1 cellular context compared by ENCODE assay signal in the genomic region with DNA sequence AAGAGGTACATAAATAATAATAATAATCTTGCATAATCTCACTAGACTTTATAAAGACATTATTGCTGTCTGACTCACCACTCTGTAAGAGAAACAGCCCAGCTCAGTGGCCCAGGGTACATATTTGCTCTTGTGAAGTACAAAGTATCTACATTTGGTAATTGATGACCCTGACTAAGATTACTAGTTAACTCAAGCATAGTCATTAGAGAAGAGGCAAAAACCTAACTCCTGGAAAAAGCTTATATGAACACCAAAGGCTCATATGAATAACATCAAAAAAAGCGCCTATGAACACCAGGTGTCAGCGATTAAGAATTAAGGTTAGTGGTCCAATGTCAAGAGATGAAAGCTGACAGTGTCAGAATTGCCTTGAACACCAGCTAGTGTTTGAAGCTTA.
TF ChIP-seq lines count a peak whose summit lies in the region.

No MANE protein-coding gene starts in this region.

TF ChIP-seq in HepG2, 621 proteins besides CTCF, POLR2A, EP300 and RAD21 (continued from another document and continues in another):
- TF ChIP-seq, protein P1, sequence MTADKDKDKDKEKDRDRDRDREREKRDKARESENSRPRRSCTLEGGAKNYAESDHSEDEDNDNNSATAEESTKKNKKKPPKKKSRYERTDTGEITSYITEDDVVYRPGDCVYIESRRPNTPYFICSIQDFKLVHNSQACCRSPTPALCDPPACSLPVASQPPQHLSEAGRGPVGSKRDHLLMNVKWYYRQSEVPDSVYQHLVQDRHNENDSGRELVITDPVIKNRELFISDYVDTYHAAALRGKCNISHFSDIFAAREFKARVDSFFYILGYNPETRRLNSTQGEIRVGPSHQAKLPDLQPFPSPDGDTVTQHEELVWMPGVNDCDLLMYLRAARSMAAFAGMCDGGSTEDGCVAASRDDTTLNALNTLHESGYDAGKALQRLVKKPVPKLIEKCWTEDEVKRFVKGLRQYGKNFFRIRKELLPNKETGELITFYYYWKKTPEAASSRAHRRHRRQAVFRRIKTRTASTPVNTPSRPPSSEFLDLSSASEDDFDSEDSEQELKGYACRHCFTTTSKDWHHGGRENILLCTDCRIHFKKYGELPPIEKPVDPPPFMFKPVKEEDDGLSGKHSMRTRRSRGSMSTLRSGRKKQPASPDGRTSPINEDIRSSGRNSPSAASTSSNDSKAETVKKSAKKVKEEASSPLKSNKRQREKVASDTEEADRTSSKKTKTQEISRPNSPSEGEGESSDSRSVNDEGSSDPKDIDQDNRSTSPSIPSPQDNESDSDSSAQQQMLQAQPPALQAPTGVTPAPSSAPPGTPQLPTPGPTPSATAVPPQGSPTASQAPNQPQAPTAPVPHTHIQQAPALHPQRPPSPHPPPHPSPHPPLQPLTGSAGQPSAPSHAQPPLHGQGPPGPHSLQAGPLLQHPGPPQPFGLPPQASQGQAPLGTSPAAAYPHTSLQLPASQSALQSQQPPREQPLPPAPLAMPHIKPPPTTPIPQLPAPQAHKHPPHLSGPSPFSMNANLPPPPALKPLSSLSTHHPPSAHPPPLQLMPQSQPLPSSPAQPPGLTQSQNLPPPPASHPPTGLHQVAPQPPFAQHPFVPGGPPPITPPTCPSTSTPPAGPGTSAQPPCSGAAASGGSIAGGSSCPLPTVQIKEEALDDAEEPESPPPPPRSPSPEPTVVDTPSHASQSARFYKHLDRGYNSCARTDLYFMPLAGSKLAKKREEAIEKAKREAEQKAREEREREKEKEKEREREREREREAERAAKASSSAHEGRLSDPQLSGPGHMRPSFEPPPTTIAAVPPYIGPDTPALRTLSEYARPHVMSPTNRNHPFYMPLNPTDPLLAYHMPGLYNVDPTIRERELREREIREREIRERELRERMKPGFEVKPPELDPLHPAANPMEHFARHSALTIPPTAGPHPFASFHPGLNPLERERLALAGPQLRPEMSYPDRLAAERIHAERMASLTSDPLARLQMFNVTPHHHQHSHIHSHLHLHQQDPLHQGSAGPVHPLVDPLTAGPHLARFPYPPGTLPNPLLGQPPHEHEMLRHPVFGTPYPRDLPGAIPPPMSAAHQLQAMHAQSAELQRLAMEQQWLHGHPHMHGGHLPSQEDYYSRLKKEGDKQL (CRISPR knock-in tag; IDR thresholded peaks at IDR 0.05; ENCODE audit: low read depth) = peak; percentile 64; the same call in 1 of the 2 replicates
- TF ChIP-seq, protein P2, sequence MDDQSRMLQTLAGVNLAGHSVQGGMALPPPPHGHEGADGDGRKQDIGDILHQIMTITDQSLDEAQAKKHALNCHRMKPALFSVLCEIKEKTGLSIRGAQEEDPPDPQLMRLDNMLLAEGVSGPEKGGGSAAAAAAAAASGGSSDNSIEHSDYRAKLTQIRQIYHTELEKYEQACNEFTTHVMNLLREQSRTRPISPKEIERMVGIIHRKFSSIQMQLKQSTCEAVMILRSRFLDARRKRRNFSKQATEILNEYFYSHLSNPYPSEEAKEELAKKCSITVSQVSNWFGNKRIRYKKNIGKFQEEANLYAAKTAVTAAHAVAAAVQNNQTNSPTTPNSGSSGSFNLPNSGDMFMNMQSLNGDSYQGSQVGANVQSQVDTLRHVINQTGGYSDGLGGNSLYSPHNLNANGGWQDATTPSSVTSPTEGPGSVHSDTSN (CRISPR knock-in tag; IDR thresholded peaks at IDR 0.05; ENCODE audit: borderline replicate concordance) = no peak
- TF ChIP-seq ZNF75D (CRISPR knock-in tag; IDR thresholded peaks at IDR 0.05; ENCODE audit: borderline replicate concordance) (no peak), DNMT1 (CRISPR knock-in tag; IDR thresholded peaks at IDR 0.05) (no peak), FOXJ3 (CRISPR knock-in tag; IDR thresholded peaks at IDR 0.05; ENCODE audit: borderline replicate concordance) (peak; percentile 91), DMAP1 (CRISPR knock-in tag; IDR thresholded peaks at IDR 0.05) (no peak), ZNF775 (CRISPR knock-in tag; IDR thresholded peaks at IDR 0.05; ENCODE audit: borderline replicate concordance) (no peak), KDM6A (CRISPR knock-in tag; IDR thresholded peaks at IDR 0.05; ENCODE audit: low read depth) (peak; percentile 41; the same call in 1 of the 2 replicates), ZNF292 (CRISPR knock-in tag; IDR thresholded peaks at IDR 0.05; ENCODE audit: borderline replicate concordance, low read depth) (0 out of 2 replicates have a peak, but pooled peaks have one; percentile 45), SALL2 (CRISPR knock-in tag; IDR thresholded peaks at IDR 0.05) (no peak), ZNF253 (CRISPR knock-in tag; IDR thresholded peaks at IDR 0.05; ENCODE audit: borderline replicate concordance) (no peak), SP5 (CRISPR knock-in tag; IDR thresholded peaks at IDR 0.05; ENCODE audit: borderline replicate concordance, low read depth) (no peak), ZNF446 (CRISPR knock-in tag; IDR thresholded peaks at IDR 0.05) (no peak), NCOR1 (IDR thresholded peaks at IDR 0.05; ENCODE audit: borderline replicate concordance, low read length) (peak; percentile 50; the same call in 1 of the 2 replicates), ZMYM4 (CRISPR knock-in tag; IDR thresholded peaks at IDR 0.05) (peak; percentile 40; the same call in 1 of the 2 replicates), TOPORS (CRISPR knock-in tag; IDR thresholded peaks at IDR 0.05) (no peak), ZNF350 (CRISPR knock-in tag; IDR thresholded peaks at IDR 0.05; ENCODE audit: borderline replicate concordance, low read depth) (no peak), ZNF10 (CRISPR knock-in tag; IDR thresholded peaks at IDR 0.05; ENCODE audit: borderline replicate concordance, low read depth) (no peak), NFIB (CRISPR knock-in tag; IDR thresholded peaks at IDR 0.05; ENCODE audit: borderline replicate concordance) (no peak), SMC3 (IDR thresholded peaks at IDR 0.05; ENCODE audit: low read length) (no peak; the same call in 1 of the 2 replicates), ZNF205 (CRISPR knock-in tag; IDR thresholded peaks at IDR 0.05) (no peak), ZNF138 (CRISPR knock-in tag; IDR thresholded peaks at IDR 0.05; ENCODE audit: low read depth) (no peak), ZNF432 (CRISPR knock-in tag; IDR thresholded peaks at IDR 0.05; ENCODE audit: borderline replicate concordance) (no peak), SP140L (CRISPR knock-in tag; IDR thresholded peaks at IDR 0.05; ENCODE audit: borderline replicate concordance) (no peak), ZNF879 (CRISPR knock-in tag; IDR thresholded peaks at IDR 0.05) (no peak), ZNF501 (CRISPR knock-in tag; IDR thresholded peaks at IDR 0.05) (no peak), ZNF367 (CRISPR knock-in tag; IDR thresholded peaks at IDR 0.05; ENCODE audit: borderline replicate concordance) (no peak), ZNF225 (CRISPR knock-in tag; IDR thresholded peaks at IDR 0.05) (no peak), MXD4 (CRISPR knock-in tag; IDR thresholded peaks at IDR 0.05) (0 out of 2 replicates have a peak, but pooled peaks have one; percentile 12), HOXA5 (CRISPR knock-in tag; IDR thresholded peaks at IDR 0.05) (peak; percentile 45; the same call in 1 of the 2 replicates), ZBTB21 (CRISPR knock-in tag; IDR thresholded peaks at IDR 0.05) (no peak), ZNF747 (CRISPR knock-in tag; IDR thresholded peaks at IDR 0.05; ENCODE audit: borderline replicate concordance) (no peak), GABPA (IDR thresholded peaks at IDR 0.05; ENCODE audit: low read depth, low read length) (no peak), GABPA (CRISPR knock-in tag; IDR thresholded peaks at IDR 0.05; ENCODE audit: low read depth) (no peak), ZNF550 (CRISPR knock-in tag; IDR thresholded peaks at IDR 0.05; ENCODE audit: borderline replicate concordance) (no peak), ZBTB7B (CRISPR knock-in tag; IDR thresholded peaks at IDR 0.05) (no peak)
- TF ChIP-seq, protein P3, sequence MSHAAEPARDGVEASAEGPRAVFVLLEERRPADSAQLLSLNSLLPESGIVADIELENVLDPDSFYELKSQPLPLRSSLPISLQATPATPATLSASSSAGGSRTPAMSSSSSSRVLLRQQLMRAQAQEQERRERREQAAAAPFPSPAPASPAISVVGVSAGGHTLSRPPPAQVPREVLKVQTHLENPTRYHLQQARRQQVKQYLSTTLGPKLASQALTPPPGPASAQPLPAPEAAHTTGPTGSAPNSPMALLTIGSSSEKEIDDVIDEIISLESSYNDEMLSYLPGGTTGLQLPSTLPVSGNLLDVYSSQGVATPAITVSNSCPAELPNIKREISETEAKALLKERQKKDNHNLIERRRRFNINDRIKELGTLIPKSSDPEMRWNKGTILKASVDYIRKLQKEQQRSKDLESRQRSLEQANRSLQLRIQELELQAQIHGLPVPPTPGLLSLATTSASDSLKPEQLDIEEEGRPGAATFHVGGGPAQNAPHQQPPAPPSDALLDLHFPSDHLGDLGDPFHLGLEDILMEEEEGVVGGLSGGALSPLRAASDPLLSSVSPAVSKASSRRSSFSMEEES (CRISPR knock-in tag; IDR thresholded peaks at IDR 0.05) = 0 out of 2 replicates have a peak, but pooled peaks have one; percentile 27
- TF ChIP-seq, protein P4, sequence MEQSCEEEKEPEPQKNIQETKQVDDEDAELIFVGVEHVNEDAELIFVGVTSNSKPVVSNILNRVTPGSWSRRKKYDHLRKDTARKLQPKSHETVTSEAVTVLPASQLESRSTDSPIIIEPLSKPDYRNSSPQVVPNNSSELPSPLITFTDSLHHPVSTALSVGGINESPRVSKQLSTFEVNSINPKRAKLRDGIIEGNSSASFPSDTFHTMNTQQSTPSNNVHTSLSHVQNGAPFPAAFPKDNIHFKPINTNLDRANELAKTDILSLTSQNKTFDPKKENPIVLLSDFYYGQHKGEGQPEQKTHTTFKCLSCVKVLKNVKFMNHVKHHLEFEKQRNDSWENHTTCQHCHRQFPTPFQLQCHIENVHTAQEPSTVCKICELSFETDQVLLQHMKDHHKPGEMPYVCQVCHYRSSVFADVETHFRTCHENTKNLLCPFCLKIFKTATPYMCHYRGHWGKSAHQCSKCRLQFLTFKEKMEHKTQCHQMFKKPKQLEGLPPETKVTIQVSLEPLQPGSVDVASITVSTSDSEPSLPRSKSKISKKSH (CRISPR knock-in tag; IDR thresholded peaks at IDR 0.05; ENCODE audit: borderline replicate concordance) = no peak
- TF ChIP-seq, protein P5, sequence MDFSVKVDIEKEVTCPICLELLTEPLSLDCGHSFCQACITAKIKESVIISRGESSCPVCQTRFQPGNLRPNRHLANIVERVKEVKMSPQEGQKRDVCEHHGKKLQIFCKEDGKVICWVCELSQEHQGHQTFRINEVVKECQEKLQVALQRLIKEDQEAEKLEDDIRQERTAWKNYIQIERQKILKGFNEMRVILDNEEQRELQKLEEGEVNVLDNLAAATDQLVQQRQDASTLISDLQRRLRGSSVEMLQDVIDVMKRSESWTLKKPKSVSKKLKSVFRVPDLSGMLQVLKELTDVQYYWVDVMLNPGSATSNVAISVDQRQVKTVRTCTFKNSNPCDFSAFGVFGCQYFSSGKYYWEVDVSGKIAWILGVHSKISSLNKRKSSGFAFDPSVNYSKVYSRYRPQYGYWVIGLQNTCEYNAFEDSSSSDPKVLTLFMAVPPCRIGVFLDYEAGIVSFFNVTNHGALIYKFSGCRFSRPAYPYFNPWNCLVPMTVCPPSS (IDR thresholded peaks at IDR 0.05) = no peak
- TF ChIP-seq, protein P6, sequence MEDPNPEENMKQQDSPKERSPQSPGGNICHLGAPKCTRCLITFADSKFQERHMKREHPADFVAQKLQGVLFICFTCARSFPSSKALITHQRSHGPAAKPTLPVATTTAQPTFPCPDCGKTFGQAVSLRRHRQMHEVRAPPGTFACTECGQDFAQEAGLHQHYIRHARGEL (CRISPR knock-in tag; IDR thresholded peaks at IDR 0.05) = no peak
- TF ChIP-seq, protein P7, sequence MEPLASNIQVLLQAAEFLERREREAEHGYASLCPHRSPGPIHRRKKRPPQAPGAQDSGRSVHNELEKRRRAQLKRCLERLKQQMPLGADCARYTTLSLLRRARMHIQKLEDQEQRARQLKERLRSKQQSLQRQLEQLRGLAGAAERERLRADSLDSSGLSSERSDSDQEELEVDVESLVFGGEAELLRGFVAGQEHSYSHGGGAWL (CRISPR knock-in tag; IDR thresholded peaks at IDR 0.05) = no peak
- TF ChIP-seq, protein P8, sequence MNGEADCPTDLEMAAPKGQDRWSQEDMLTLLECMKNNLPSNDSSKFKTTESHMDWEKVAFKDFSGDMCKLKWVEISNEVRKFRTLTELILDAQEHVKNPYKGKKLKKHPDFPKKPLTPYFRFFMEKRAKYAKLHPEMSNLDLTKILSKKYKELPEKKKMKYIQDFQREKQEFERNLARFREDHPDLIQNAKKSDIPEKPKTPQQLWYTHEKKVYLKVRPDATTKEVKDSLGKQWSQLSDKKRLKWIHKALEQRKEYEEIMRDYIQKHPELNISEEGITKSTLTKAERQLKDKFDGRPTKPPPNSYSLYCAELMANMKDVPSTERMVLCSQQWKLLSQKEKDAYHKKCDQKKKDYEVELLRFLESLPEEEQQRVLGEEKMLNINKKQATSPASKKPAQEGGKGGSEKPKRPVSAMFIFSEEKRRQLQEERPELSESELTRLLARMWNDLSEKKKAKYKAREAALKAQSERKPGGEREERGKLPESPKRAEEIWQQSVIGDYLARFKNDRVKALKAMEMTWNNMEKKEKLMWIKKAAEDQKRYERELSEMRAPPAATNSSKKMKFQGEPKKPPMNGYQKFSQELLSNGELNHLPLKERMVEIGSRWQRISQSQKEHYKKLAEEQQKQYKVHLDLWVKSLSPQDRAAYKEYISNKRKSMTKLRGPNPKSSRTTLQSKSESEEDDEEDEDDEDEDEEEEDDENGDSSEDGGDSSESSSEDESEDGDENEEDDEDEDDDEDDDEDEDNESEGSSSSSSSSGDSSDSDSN (CRISPR knock-in tag; IDR thresholded peaks at IDR 0.05) = no peak
